ENCODE assay signal across 2 cellular contexts in genomic region chr3:171801738-171802600, GRCh38.
TF ChIP-seq lines count a peak whose summit lies in the region.

No MANE protein-coding gene starts in this region.

TF ChIP-seq in HEK293, 187 proteins besides CTCF, POLR2A, EP300 and RAD21 (continues in another document):
- TF ChIP-seq ZNF23 (tag by site-specific recombination; IDR thresholded peaks at IDR 0.05; ENCODE audit: borderline replicate concordance) = no peak
- 0 out of 2 replicates have a peak, but pooled peaks have one; percentile 38 for TF ChIP-seq ZFP37 (tag by site-specific recombination; IDR thresholded peaks at IDR 0.05)
- no peak for TF ChIP-seq ZBTB11 (tag by site-specific recombination; conservative IDR thresholded peaks at IDR 0.05; ENCODE audit: low read depth)
- peak; percentile 95 for TF ChIP-seq ZNF10 (tag by site-specific recombination; IDR thresholded peaks at IDR 0.05)
- no peak for TF ChIP-seq ZBTB48 (tag by site-specific recombination; IDR thresholded peaks at IDR 0.05)
- no peak for TF ChIP-seq ZNF521 (tag by site-specific recombination; IDR thresholded peaks at IDR 0.05)
- peak; percentile 66 for TF ChIP-seq ZBTB17 (tag by site-specific recombination; IDR thresholded peaks at IDR 0.05)
- TF ChIP-seq ZSCAN16 (tag by site-specific recombination; IDR thresholded peaks at IDR 0.05) = no peak
- TF ChIP-seq ZNF391 (tag by site-specific recombination; IDR thresholded peaks at IDR 0.05; ENCODE audit: borderline replicate concordance, low read depth) = 0 out of 2 replicates have a peak, but pooled peaks have one; percentile 32
- no peak for TF ChIP-seq ZNF510 (tag by site-specific recombination; IDR thresholded peaks at IDR 0.05; ENCODE audit: insufficient replicate concordance)
- TF ChIP-seq GLIS2 (tag by site-specific recombination; IDR thresholded peaks at IDR 0.05) = no peak
- TF ChIP-seq SCRT1 (tag by site-specific recombination; IDR thresholded peaks at IDR 0.05; ENCODE audit: borderline replicate concordance) = peak; percentile 46; the same call in 1 of the 2 replicates
- TF ChIP-seq ZNF514 (tag by site-specific recombination; IDR thresholded peaks at IDR 0.05) = no peak
- 0 out of 2 replicates have a peak, but pooled peaks have one; percentile 55 for TF ChIP-seq ZNF843 (tag by site-specific recombination; IDR thresholded peaks at IDR 0.05)
- no peak for TF ChIP-seq ZNF596 (tag by site-specific recombination; IDR thresholded peaks at IDR 0.05)
- no peak for TF ChIP-seq ZNF624 (tag by site-specific recombination; IDR thresholded peaks at IDR 0.05)
- TF ChIP-seq ZNF132 (tag by site-specific recombination; IDR thresholded peaks at IDR 0.05; ENCODE audit: borderline replicate concordance) = no peak
- TF ChIP-seq ZBTB44 (tag by site-specific recombination; IDR thresholded peaks at IDR 0.05) = 0 out of 2 replicates have a peak, but pooled peaks have one; percentile 33
- peak; percentile 67; the same call in 1 of the 2 replicates for TF ChIP-seq KLF10 (tag by site-specific recombination; IDR thresholded peaks at IDR 0.05)
- no peak for TF ChIP-seq ZNF211 (tag by site-specific recombination; IDR thresholded peaks at IDR 0.05; ENCODE audit: low read depth)
- TF ChIP-seq ZFP3 (tag by site-specific recombination; IDR thresholded peaks at IDR 0.05; ENCODE audit: low read depth) = no peak
- no peak for TF ChIP-seq EGR2 (tag by site-specific recombination; IDR thresholded peaks at IDR 0.05; ENCODE audit: low read depth)
- no peak for TF ChIP-seq ZNF140 (tag by site-specific recombination; IDR thresholded peaks at IDR 0.05)
- no peak for TF ChIP-seq HOXC10 (CRISPR knock-in tag; IDR thresholded peaks at IDR 0.05)
- peak; percentile 96 for TF ChIP-seq ZBTB1 (tag by site-specific recombination; IDR thresholded peaks at IDR 0.05)
- no peak for TF ChIP-seq ZNF610 (tag by site-specific recombination; IDR thresholded peaks at IDR 0.05; ENCODE audit: borderline replicate concordance)
- TF ChIP-seq ZNF18 (tag by site-specific recombination; IDR thresholded peaks at IDR 0.05) = peak; percentile 98
- no peak for TF ChIP-seq ZNF112 (tag by site-specific recombination; IDR thresholded peaks at IDR 0.05)
- TF ChIP-seq ZNF626 (tag by site-specific recombination; IDR thresholded peaks at IDR 0.05) = no peak
- TF ChIP-seq ZNF660 (tag by site-specific recombination; IDR thresholded peaks at IDR 0.05) = no peak
- no peak for TF ChIP-seq SETDB1 (IDR thresholded peaks at IDR 0.05; ENCODE audit: insufficient read length, low read length)
- no peak for TF ChIP-seq ZNF433 (tag by site-specific recombination; IDR thresholded peaks at IDR 0.05; ENCODE audit: low read depth)
- TF ChIP-seq ZNF335 (tag by site-specific recombination; conservative IDR thresholded peaks at IDR 0.05) = no peak
- TF ChIP-seq GLI2 (tag by site-specific recombination; IDR thresholded peaks at IDR 0.05; ENCODE audit: borderline replicate concordance, low read depth) = peak; percentile 91

TF ChIP-seq in K562, 482 proteins besides CTCF, POLR2A, EP300 and RAD21:
- no peak for TF ChIP-seq RBM25 (IDR thresholded peaks at IDR 0.05; ENCODE audit: low read depth, low read length, severe bottlenecking)
- no peak for TF ChIP-seq ARID3A (IDR thresholded peaks at IDR 0.05; ENCODE audit: borderline replicate concordance, low read depth, low read length)
- no peak for TF ChIP-seq ASH1L (IDR thresholded peaks at IDR 0.05; ENCODE audit: borderline replicate concordance, low read depth, partially characterized antibody)
- no peak for TF ChIP-seq ZNF316 (IDR thresholded peaks at IDR 0.05)
- no peak for TF ChIP-seq NCOA4 (IDR thresholded peaks at IDR 0.05; ENCODE audit: partially characterized antibody)
- TF ChIP-seq E2F4 (CRISPR knock-in tag; IDR thresholded peaks at IDR 0.05; ENCODE audit: low read depth) = no peak
- no peak for TF ChIP-seq SMARCE1 (IDR thresholded peaks at IDR 0.05)
- TF ChIP-seq EGR1 (conservative IDR thresholded peaks at IDR 0.05) = no peak
- TF ChIP-seq ZNF239 (CRISPR knock-in tag; IDR thresholded peaks at IDR 0.05) = no peak
- TF ChIP-seq NFXL1 (CRISPR knock-in tag; IDR thresholded peaks at IDR 0.05) = no peak
- TF ChIP-seq DACH1 (IDR thresholded peaks at IDR 0.05; ENCODE audit: partially characterized antibody) = no peak
- no peak for TF ChIP-seq SRSF1 (IDR thresholded peaks at IDR 0.05; ENCODE audit: low read depth, low read length)
- no peak for TF ChIP-seq NCOR1 (IDR thresholded peaks at IDR 0.05)
- TF ChIP-seq ZNF75A (CRISPR knock-in tag; IDR thresholded peaks at IDR 0.05) = no peak
- TF ChIP-seq ZNF354B (CRISPR knock-in tag; IDR thresholded peaks at IDR 0.05) = no peak
